2 cellular contexts compared by ENCODE assay signal in the genomic region with DNA sequence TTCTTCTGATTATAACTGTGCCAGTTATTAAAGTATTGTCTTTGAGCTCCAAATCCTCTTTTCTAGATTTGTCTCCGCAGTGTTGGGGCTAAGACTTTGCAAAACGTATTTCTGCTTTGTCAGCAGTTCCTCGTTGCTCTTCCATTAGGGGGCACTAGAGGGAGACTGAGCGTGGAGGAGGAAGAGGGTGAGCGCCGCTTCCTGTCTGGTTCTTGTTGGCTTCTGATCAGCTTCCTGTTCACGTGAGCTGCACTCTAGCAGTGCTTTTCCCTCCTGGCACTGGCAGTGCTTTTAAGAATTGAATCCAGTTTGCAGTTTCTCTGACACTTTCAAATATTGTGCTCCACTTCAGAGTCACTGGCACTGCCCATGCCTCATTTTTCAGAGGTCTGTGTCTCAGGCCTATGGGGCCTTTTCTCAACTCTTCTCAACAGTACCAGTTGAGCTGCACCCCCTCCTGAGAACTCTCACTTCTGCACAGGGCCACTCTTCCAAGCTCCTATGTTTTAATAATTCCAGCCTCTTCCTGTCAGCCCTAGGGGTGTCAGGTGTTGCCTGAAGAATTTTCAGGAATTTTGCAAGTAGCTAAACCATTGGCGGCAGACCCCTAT.
TF ChIP-seq lines count a peak whose summit lies in the region.

No MANE protein-coding gene starts in this region.

TF ChIP-seq in HCT116, 20 proteins besides CTCF, POLR2A, EP300 and RAD21:
- TF ChIP-seq, protein P1, sequence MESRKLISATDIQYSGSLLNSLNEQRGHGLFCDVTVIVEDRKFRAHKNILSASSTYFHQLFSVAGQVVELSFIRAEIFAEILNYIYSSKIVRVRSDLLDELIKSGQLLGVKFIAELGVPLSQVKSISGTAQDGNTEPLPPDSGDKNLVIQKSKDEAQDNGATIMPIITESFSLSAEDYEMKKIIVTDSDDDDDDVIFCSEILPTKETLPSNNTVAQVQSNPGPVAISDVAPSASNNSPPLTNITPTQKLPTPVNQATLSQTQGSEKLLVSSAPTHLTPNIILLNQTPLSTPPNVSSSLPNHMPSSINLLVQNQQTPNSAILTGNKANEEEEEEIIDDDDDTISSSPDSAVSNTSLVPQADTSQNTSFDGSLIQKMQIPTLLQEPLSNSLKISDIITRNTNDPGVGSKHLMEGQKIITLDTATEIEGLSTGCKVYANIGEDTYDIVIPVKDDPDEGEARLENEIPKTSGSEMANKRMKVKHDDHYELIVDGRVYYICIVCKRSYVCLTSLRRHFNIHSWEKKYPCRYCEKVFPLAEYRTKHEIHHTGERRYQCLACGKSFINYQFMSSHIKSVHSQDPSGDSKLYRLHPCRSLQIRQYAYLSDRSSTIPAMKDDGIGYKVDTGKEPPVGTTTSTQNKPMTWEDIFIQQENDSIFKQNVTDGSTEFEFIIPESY (IDR thresholded peaks at IDR 0.05; ENCODE audit: extremely low read depth, insufficient replicate concordance, low read length), result no peak
- TF ChIP-seq ELF1 (IDR thresholded peaks at IDR 0.05; ENCODE audit: borderline replicate concordance, low read depth), result peak; percentile 52
- no peak for TF ChIP-seq JUND (IDR thresholded peaks at IDR 0.05)
- 0 out of 2 replicates have a peak, but pooled peaks have one; percentile 22 for TF ChIP-seq ZFX (IDR thresholded peaks at IDR 0.05)
- TF ChIP-seq EZH2 (IDR thresholded peaks at IDR 0.05), result no peak
- TF ChIP-seq SRF (IDR thresholded peaks at IDR 0.05; ENCODE audit: low read depth), result 0 out of 2 replicates have a peak, but pooled peaks have one; percentile 28
- 0 out of 2 replicates have a peak, but pooled peaks have one; percentile 37 for TF ChIP-seq SIN3A (IDR thresholded peaks at IDR 0.05; ENCODE audit: low read depth)
- TF ChIP-seq, protein P2, sequence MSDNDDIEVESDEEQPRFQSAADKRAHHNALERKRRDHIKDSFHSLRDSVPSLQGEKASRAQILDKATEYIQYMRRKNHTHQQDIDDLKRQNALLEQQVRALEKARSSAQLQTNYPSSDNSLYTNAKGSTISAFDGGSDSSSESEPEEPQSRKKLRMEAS (IDR thresholded peaks at IDR 0.05), result no peak
- TF ChIP-seq CEBPB (IDR thresholded peaks at IDR 0.05; ENCODE audit: low read depth), result no peak
- peak; percentile 94 for TF ChIP-seq CBX3 (IDR thresholded peaks at IDR 0.05; ENCODE audit: low read depth)
- TF ChIP-seq YY1 (IDR thresholded peaks at IDR 0.05; ENCODE audit: extremely low read depth, insufficient replicate concordance, low read depth, low read length), result peak; percentile 18
- no peak for TF ChIP-seq SP1 (IDR thresholded peaks at IDR 0.05; ENCODE audit: low read depth)
- TF ChIP-seq POLR2AphosphoS5 (IDR thresholded peaks at IDR 0.05; ENCODE audit: low read depth, low read length), result 0 out of 2 replicates have a peak, but pooled peaks have one; percentile 23

TF ChIP-seq in GM12878, 131 proteins besides CTCF, POLR2A, EP300 and RAD21:
- TF ChIP-seq SMC3 (IDR thresholded peaks at IDR 0.05; ENCODE audit: borderline replicate concordance, low read length) (peak; percentile 26; the same call in 1 of the 2 replicates), GABPA (IDR thresholded peaks at IDR 0.05; ENCODE audit: low read depth) (peak; percentile 60), RCOR1 (conservative IDR thresholded peaks at IDR 0.05; ENCODE audit: low read depth, low read length) (no peak), ETV6 (conservative IDR thresholded peaks at IDR 0.05 in 1 of 2, IDR thresholded peaks at IDR 0.05 in 1 of 2; ENCODE audit: borderline replicate concordance in 1 of 2, low read depth in 1 of 2) (0 out of 4 replicates have a peak, but pooled peaks of 1 of the 2 experiments have one; percentile 29), BHLHE40 (IDR thresholded peaks at IDR 0.05; ENCODE audit: borderline replicate concordance in 1 of 2, low read depth in 2 of 2, low read length in 1 of 2) (peak; percentile 67; a peak in 3 of 4 replicates), DPF2 (IDR thresholded peaks at IDR 0.05) (no peak)
- TF ChIP-seq, protein P3, sequence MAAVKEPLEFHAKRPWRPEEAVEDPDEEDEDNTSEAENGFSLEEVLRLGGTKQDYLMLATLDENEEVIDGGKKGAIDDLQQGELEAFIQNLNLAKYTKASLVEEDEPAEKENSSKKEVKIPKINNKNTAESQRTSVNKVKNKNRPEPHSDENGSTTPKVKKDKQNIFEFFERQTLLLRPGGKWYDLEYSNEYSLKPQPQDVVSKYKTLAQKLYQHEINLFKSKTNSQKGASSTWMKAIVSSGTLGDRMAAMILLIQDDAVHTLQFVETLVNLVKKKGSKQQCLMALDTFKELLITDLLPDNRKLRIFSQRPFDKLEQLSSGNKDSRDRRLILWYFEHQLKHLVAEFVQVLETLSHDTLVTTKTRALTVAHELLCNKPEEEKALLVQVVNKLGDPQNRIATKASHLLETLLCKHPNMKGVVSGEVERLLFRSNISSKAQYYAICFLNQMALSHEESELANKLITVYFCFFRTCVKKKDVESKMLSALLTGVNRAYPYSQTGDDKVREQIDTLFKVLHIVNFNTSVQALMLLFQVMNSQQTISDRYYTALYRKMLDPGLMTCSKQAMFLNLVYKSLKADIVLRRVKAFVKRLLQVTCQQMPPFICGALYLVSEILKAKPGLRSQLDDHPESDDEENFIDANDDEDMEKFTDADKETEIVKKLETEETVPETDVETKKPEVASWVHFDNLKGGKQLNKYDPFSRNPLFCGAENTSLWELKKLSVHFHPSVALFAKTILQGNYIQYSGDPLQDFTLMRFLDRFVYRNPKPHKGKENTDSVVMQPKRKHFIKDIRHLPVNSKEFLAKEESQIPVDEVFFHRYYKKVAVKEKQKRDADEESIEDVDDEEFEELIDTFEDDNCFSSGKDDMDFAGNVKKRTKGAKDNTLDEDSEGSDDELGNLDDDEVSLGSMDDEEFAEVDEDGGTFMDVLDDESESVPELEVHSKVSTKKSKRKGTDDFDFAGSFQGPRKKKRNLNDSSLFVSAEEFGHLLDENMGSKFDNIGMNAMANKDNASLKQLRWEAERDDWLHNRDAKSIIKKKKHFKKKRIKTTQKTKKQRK (IDR thresholded peaks at IDR 0.05; ENCODE audit: low read depth, low read length), result no peak
- TF ChIP-seq, protein P4, sequence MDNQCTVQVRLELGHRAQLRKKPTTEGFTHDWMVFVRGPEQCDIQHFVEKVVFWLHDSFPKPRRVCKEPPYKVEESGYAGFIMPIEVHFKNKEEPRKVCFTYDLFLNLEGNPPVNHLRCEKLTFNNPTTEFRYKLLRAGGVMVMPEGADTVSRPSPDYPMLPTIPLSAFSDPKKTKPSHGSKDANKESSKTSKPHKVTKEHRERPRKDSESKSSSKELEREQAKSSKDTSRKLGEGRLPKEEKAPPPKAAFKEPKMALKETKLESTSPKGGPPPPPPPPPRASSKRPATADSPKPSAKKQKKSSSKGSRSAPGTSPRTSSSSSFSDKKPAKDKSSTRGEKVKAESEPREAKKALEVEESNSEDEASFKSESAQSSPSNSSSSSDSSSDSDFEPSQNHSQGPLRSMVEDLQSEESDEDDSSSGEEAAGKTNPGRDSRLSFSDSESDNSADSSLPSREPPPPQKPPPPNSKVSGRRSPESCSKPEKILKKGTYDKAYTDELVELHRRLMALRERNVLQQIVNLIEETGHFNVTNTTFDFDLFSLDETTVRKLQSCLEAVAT (IDR thresholded peaks at IDR 0.05), result no peak
